ENCODE assay signal across 8 cellular contexts in the genomic region with DNA sequence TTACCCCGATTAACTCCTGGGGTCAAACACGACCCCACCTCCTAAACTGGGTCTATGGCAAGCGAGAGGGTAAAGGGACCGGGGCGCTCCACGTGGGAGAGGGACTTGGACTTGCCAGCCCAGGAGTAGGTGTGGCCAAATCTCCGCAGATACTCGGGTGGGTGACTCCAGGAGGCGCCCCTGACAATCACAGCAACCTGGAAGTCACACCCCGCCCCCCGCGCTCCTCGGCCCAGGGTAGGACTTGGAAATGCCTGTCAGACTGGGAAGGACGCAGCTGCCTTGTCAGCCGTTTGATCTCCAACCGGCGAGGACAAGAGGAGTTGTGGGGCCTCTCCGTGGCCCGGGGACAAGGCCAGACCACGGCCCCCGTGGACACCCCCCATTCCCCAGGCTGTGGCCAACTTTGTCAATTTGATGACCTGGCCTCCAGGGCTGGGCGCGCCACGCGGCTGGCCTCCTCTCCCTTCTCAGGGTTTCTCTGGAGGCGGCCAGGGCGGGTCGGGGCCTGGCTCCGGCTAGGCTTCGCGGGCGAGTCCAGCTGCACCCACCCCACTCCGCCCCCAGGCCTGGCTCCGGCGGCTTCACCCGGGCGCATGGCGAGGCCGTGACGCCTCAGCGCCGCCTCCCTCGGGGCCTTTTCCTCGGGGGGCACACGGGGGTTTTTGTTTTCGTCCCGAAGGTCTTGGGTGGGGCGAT. TPM values are rescaled to one million over a fixed set of nuclear protein-coding genes. Genes with fewer than 3 reads are reported as not detected.
DNase-seq lines count a peak whose midpoint lies in the region; ATAC-seq and TF ChIP-seq lines count a peak whose summit lies in the region.

No MANE protein-coding gene starts in this region.

- no peaks in the 10 kb centered on the region for H3K4me1 ChIP-seq in foreskin keratinocyte

- intact Hi-C loops in posterior cingulate gyrus (cut with DNase I): loop anchor here (10.0 kb wide), 1 partner anchor 142 kb away; no protein-coding TSS in a partner anchor

- peak; percentile 18 for ATAC-seq in foreskin keratinocyte

- peaks cover 28% of the 10 kb centered on the region for H3K27me3 ChIP-seq in foreskin keratinocyte

- peak; percentile 65 for DNase-seq in activated T-cell treated with anti-CD3 and anti-CD28 coated beads for 48 hours (ENCODE audit: low read depth)
- DNase-seq in activated T-cell treated with anti-CD3 and anti-CD28 coated beads for 4 hours: no peak
- DNase-seq in activated CD4-positive, alpha-beta T cell treated with anti-CD3 and anti-CD28 coated beads for 48 hours: peak; percentile 82
- peak; percentile 43 to 71 for DNase-seq in foreskin keratinocyte
- peak; percentile 76 for DNase-seq in stimulated activated CD4-positive, alpha-beta T cell treated with anti-CD3 and anti-CD28 coated beads, Interleukin-1b, Interleukin-23, amount 100 ng/mL, for 48 hours
- no peak for DNase-seq in NAMALWA (ENCODE audit: low spot score)
- DNase-seq in posterior cingulate gyrus: no peak
- no peak for DNase-seq in kidney tubule cell (ENCODE audit: low spot score)

- TF ChIP-seq CTCF in foreskin keratinocyte (conservative IDR thresholded peaks at IDR 0.05): no peak

- H3K27ac ChIP-seq in foreskin keratinocyte: peak overlapping the region; percentile 96

RNA-seq across cellular contexts. Expression of gene BCL11B, which starts 1.2 kb away (rescaled TPM):
- 15.4 and 16.3 TPM in 2 replicates for total RNA-seq in foreskin keratinocyte
- polyA plus RNA-seq in foreskin keratinocyte: 3.8 and 4.4 TPM in 2 replicates

Comparison
In these comparisons a context has a peak if more than half of its experiments do, and no peak if none do; other contexts are left out.
1. DNase-seq: peak in activated T-cell treated with anti-CD3 and anti-CD28 coated beads for 48 hours (single experiment), activated CD4-positive, alpha-beta T cell treated with anti-CD3 and anti-CD28 coated beads for 48 hours (single experiment), foreskin keratinocyte (2 of 2) and stimulated activated CD4-positive, alpha-beta T cell treated with anti-CD3 and anti-CD28 coated beads, Interleukin-1b, Interleukin-23, amount 100 ng/mL, for 48 hours (single experiment); none in activated T-cell treated with anti-CD3 and anti-CD28 coated beads for 4 hours (single experiment), NAMALWA (single experiment), posterior cingulate gyrus (0 of 10) and kidney tubule cell (single experiment).